Comparison of ENCODE assay signal across 12 cellular contexts in genomic region chr17:67855504-67856324, GRCh38. TPM values are rescaled to one million over a fixed set of nuclear protein-coding genes. Genes with fewer than 3 reads are reported as not detected.
DNase-seq lines count a peak whose midpoint lies in the region; TF ChIP-seq lines count a peak whose summit lies in the region.
"Had no signal": no experiment of that assay in that cellular context is flagged by ENCODE, and none has a peak within 500 bp of the region (broad histone marks: within the 10 kb centered on the region; RNA-seq: fewer than 3 reads in every experiment).

No MANE protein-coding gene starts in this region.

- H3K9me2 ChIP-seq in OCI-LY7 (ENCODE audit: insufficient read depth, low read length), result no peaks in the 10 kb centered on the region

- no TSS peak for BruUV-seq in OCI-LY7 (replicated peaks; lab: Mats Ljungman, UMichigan)

- H4K20me1 ChIP-seq in OCI-LY7 (ENCODE audit: insufficient read depth, low read length), result peaks cover 17% of the 10 kb centered on the region

- intact Hi-C loops in activated naive CD4-positive, alpha-beta T cell treated with anti-CD3 and anti-CD28 coated beads for 36 hours (cut with micrococcal nuclease), result no loop called here
- intact Hi-C loops in OCI-LY7 (cut with micrococcal nuclease; ENCODE audit: unreplicated experiment), result no loop called here

- POLR2A ChIA-PET in OCI-LY7 (lab: Charles Lee), result interaction anchor here (0.6 to 1.2 kb wide), 4 partner anchors 10 to 54 kb away, joined by 3 to 4 read pairs (median 3); no protein-coding TSS in a partner anchor
- POLR2A ChIA-PET in HEK293T (lab: Yijun Ruan, JAX), result no interaction called here

- H3K9me3 ChIP-seq in OCI-LY7 (ENCODE audit: low read length), result no peaks in the 10 kb centered on the region
- H3K9me3 ChIP-seq: heart left ventricle had no signal

- no peaks in the 10 kb centered on the region for H3K9me3 Mint-ChIP-seq in activated naive CD4-positive, alpha-beta T cell treated with anti-CD3 and anti-CD28 coated beads for 36 hours
- H3K9me3 Mint-ChIP-seq in chondrocyte (ENCODE audit: low read depth) (no peaks in the 10 kb centered on the region), type B pancreatic cell (no peaks in the 10 kb centered on the region)

- no peak overlapping the region for H2AFZ ChIP-seq in OCI-LY7 (ENCODE audit: low read length)

- H3K79me2 ChIP-seq in OCI-LY7 (ENCODE audit: insufficient read depth, low read depth, low read length), result peaks cover 100% of the 10 kb centered on the region

- H3K4me2 ChIP-seq in OCI-LY7 (ENCODE audit: low read length), result peak overlapping the region; percentile 63

- H3K36me3 ChIP-seq in OCI-LY7 (ENCODE audit: insufficient read depth, low read length), result peaks cover 47% of the 10 kb centered on the region

- peaks cover 21% of the 10 kb centered on the region for H3K36me3 Mint-ChIP-seq in activated naive CD4-positive, alpha-beta T cell treated with anti-CD3 and anti-CD28 coated beads for 36 hours (ENCODE audit: low read depth)
- H3K36me3 Mint-ChIP-seq in chondrocyte (ENCODE audit: low read depth), result peaks cover 7% of the 10 kb centered on the region
- H3K36me3 Mint-ChIP-seq in type B pancreatic cell, result peaks cover 25% of the 10 kb centered on the region

- CTCF ChIA-PET in activated naive CD4-positive, alpha-beta T cell treated with anti-CD3 and anti-CD28 coated beads for 36 hours (lab: Charles Lee), result interaction anchor here (1.4 kb wide), 1 partner anchor 18 kb away, joined by 3 read pairs; no protein-coding TSS in a partner anchor
- CTCF ChIA-PET in OCI-LY7 (lab: Charles Lee; ENCODE audit: unreplicated experiment) (no interaction called here), HEK293T (lab: Yijun Ruan, JAX) (interaction anchor here (0.7 to 1.4 kb wide), 2 partner anchors 10 to 198 kb away, joined by 3 read pairs; no protein-coding TSS in a partner anchor)

- H3K27me3 Mint-ChIP-seq in activated naive CD4-positive, alpha-beta T cell treated with anti-CD3 and anti-CD28 coated beads for 36 hours (ENCODE audit: low read depth), result no peaks in the 10 kb centered on the region
- H3K27me3 Mint-ChIP-seq in chondrocyte (ENCODE audit: low read depth), result no peaks in the 10 kb centered on the region
- no peaks in the 10 kb centered on the region for H3K27me3 Mint-ChIP-seq in type B pancreatic cell

- H3K27ac ChIP-seq in OCI-LY7 (ENCODE audit: low read depth, low read length, poor library complexity, severe bottlenecking), result peak overlapping the region; percentile 50

- peaks cover 49% of the 10 kb centered on the region for H3K4me1 ChIP-seq in OCI-LY7 (ENCODE audit: insufficient read depth, low read length, poor library complexity, severe bottlenecking)

- peak overlapping the region; percentile 26 for H3K4me3 ChIP-seq in OCI-LY7 (ENCODE audit: low read depth, low read length, poor library complexity, severe bottlenecking)

- peaks cover 60% of the 10 kb centered on the region for H3K4me1 Mint-ChIP-seq in activated naive CD4-positive, alpha-beta T cell treated with anti-CD3 and anti-CD28 coated beads for 36 hours (ENCODE audit: low read depth)
- H3K4me1 Mint-ChIP-seq in chondrocyte (ENCODE audit: low read depth) (peaks cover 41% of the 10 kb centered on the region), type B pancreatic cell (ENCODE audit: unreplicated experiment) (peaks cover 26% of the 10 kb centered on the region)

- H3K4me3 Mint-ChIP-seq in activated naive CD4-positive, alpha-beta T cell treated with anti-CD3 and anti-CD28 coated beads for 36 hours, result peak overlapping the region; percentile 9
- H3K4me3 Mint-ChIP-seq in chondrocyte (ENCODE audit: unreplicated experiment) (no peak overlapping the region), type B pancreatic cell (peak overlapping the region; percentile 34)

- DNase-seq in activated naive CD4-positive, alpha-beta T cell treated with anti-CD3 and anti-CD28 coated beads for 36 hours, result no peak
- no peak for DNase-seq in activated naive CD4-positive, alpha-beta T cell treated with Interleukin-2 at 50 U/mL for 16 hours
- DNase-seq in OCI-LY7 (ENCODE audit: low spot score) (peak; percentile 42), chondrocyte (ENCODE audit: low spot score) (no peak), type B pancreatic cell (ENCODE audit: extremely low spot score, unreplicated experiment) (no peak), HEK293T (ENCODE audit: extremely low spot score) (no peak), AG08395 (ENCODE audit: low spot score) (no peak)
- no peak for DNase-seq in activated effector memory CD4-positive, alpha-beta T cell treated with Interleukin-2 at 50 U/mL for 16 hours
- DNase-seq: heart left ventricle; mammary epithelial cell; NCI-H1092; NK-92 treated with Interleukin-12 subunit alpha and Interleukin-12 subunit beta, amount 100 ng/mL, for 24 hours had no signal

- peak overlapping the region; percentile 66 for H3K27ac Mint-ChIP-seq in activated naive CD4-positive, alpha-beta T cell treated with anti-CD3 and anti-CD28 coated beads for 36 hours
- peak overlapping the region; percentile 1 for H3K27ac Mint-ChIP-seq in chondrocyte (ENCODE audit: unreplicated experiment)
- peak overlapping the region; percentile 52 for H3K27ac Mint-ChIP-seq in type B pancreatic cell

- TF ChIP-seq CTCF in OCI-LY7 (conservative IDR thresholded peaks at IDR 0.05; ENCODE audit: low read length), result no peak
- no peak for TF ChIP-seq CTCF in chondrocyte (IDR thresholded peaks at IDR 0.05)
- TF ChIP-seq CTCF in type B pancreatic cell (conservative IDR thresholded peaks at IDR 0.05), result no peak

TF ChIP-seq in HEK293T, 16 proteins besides CTCF, POLR2A, EP300 and RAD21:
- TF ChIP-seq FOXK2 (IDR thresholded peaks at IDR 0.05) (no peak), CTBP1 (IDR thresholded peaks at IDR 0.05; ENCODE audit: borderline replicate concordance) (no peak), NFRKB (IDR thresholded peaks at IDR 0.05) (no peak)

RNA-seq across cellular contexts. Expression of gene BPTF, which starts 30.4 kb away (rescaled TPM):
- total RNA-seq in activated naive CD4-positive, alpha-beta T cell treated with anti-CD3 and anti-CD28 coated beads for 36 hours, result 10 to 100 TPM; 58.1 to 61.9 TPM
- total RNA-seq in OCI-LY7 (2014; rRNA removed; shearing (Covaris generic)), result 86.1 and 104 TPM in 2 replicates
- 211 and 212 TPM in 2 replicates for total RNA-seq in OCI-LY7 (2022)
- 73.2 to 98.1 TPM (median 75.7 TPM) in 3 replicates for total RNA-seq in chondrocyte
- 116 and 135 TPM in 2 replicates for total RNA-seq in type B pancreatic cell (ENCODE audit: low replicate concordance)

Comparison
In these comparisons a context has a peak if more than half of its experiments do, and no peak if none do; other contexts are left out.
1. H3K27ac Mint-ChIP-seq: peak in every context shown above with its lines; median percentile 66 in activated naive CD4-positive, alpha-beta T cell treated with anti-CD3 and anti-CD28 coated beads for 36 hours; 52 in type B pancreatic cell; 1 in chondrocyte.